Comparison of ENCODE assay signal across 1 cellular context in the genomic region with DNA sequence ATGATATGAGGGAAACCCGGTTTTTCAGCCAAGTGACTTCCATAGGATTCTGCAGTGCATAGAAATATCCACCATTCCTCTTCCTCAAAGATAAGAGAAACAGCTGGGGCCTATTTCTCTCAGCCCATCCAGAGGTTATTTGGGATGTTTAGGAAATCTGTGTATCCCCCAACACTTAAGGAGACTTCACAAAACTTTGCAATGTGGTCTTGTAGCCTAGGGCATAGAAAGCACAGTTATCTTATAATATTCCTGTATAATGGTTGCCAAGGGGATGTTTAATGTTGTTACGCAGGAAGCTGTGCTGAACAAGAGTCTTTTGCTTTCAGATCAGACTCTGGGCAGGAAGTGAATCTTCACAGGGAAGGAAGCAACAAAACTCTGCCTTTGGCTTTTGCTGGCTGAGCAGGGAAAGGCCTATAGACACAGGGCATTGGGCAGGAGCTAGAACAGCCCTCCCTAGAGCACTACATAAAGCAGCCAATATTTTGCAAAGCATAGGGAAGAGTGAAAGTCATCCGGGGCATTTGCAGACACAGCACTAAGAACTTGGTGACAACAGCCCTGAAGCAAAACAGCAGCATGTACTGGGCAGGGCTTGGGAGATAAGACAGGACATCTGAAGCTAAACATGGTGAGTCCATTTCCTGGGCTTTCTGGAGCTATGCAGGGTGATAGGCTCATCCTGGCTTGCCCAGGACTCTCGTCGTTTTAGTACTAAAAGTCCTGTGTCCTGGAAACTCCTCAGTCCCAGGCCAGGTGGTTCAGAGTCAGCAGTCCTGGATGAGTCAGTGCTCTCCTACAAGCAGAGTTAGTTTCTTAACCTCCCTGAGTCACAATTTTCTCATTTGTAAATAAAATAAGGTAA.
A peak's percentile ranks its signal among the peaks of the same experiment; 100 is the strongest.
TF ChIP-seq lines count a peak whose summit lies in the region.

No MANE protein-coding gene starts in this region.

TF ChIP-seq in HepG2, 621 proteins besides CTCF, POLR2A, EP300 and RAD21 (continued from another document and continues in another):
- TF ChIP-seq, protein P1, sequence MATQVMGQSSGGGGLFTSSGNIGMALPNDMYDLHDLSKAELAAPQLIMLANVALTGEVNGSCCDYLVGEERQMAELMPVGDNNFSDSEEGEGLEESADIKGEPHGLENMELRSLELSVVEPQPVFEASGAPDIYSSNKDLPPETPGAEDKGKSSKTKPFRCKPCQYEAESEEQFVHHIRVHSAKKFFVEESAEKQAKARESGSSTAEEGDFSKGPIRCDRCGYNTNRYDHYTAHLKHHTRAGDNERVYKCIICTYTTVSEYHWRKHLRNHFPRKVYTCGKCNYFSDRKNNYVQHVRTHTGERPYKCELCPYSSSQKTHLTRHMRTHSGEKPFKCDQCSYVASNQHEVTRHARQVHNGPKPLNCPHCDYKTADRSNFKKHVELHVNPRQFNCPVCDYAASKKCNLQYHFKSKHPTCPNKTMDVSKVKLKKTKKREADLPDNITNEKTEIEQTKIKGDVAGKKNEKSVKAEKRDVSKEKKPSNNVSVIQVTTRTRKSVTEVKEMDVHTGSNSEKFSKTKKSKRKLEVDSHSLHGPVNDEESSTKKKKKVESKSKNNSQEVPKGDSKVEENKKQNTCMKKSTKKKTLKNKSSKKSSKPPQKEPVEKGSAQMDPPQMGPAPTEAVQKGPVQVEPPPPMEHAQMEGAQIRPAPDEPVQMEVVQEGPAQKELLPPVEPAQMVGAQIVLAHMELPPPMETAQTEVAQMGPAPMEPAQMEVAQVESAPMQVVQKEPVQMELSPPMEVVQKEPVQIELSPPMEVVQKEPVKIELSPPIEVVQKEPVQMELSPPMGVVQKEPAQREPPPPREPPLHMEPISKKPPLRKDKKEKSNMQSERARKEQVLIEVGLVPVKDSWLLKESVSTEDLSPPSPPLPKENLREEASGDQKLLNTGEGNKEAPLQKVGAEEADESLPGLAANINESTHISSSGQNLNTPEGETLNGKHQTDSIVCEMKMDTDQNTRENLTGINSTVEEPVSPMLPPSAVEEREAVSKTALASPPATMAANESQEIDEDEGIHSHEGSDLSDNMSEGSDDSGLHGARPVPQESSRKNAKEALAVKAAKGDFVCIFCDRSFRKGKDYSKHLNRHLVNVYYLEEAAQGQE (IDR thresholded peaks at IDR 0.05; ENCODE audit: borderline replicate concordance in 1 of 2, low read depth in 1 of 2, low read length in 2 of 2) = no peak
- TF ChIP-seq RFX1 (IDR thresholded peaks at IDR 0.05) (peak; percentile 73), ZSCAN29 (CRISPR knock-in tag; conservative IDR thresholded peaks at IDR 0.05) (no peak), RCOR2 (CRISPR knock-in tag; IDR thresholded peaks at IDR 0.05) (peak; percentile 49; the same call in 1 of the 2 replicates), ZNF720 (CRISPR knock-in tag; IDR thresholded peaks at IDR 0.05) (no peak), ZNF263 (CRISPR knock-in tag; IDR thresholded peaks at IDR 0.05) (0 out of 2 replicates have a peak, but pooled peaks have one; percentile 3), ZNF879 (CRISPR knock-in tag; IDR thresholded peaks at IDR 0.05) (no peak), AGO2 (optimal IDR thresholded peaks at IDR 0.05; ENCODE audit: low read depth, low read length) (no peak), ZNF17 (CRISPR knock-in tag; IDR thresholded peaks at IDR 0.05) (no peak), ZNF614 (CRISPR knock-in tag; IDR thresholded peaks at IDR 0.05; ENCODE audit: borderline replicate concordance) (0 out of 2 replicates have a peak, but pooled peaks have one; percentile 23), AGO1 (IDR thresholded peaks at IDR 0.05; ENCODE audit: low read depth, low read length, poor library complexity, severe bottlenecking) (no peak), ZFX (CRISPR knock-in tag; IDR thresholded peaks at IDR 0.05; ENCODE audit: low read depth) (peak; percentile 87), HMG20A (CRISPR knock-in tag; IDR thresholded peaks at IDR 0.05; ENCODE audit: borderline replicate concordance) (peak; percentile 27; the same call in 1 of the 2 replicates), ELF1 (CRISPR knock-in tag; IDR thresholded peaks at IDR 0.05) (peak; percentile 68), ZNF234 (CRISPR knock-in tag; conservative IDR thresholded peaks at IDR 0.05) (no peak), SIN3A (IDR thresholded peaks at IDR 0.05; ENCODE audit: borderline replicate concordance, low read depth, low read length) (peak; percentile 57; the same call in 1 of the 2 replicates), MTA3 (CRISPR knock-in tag; IDR thresholded peaks at IDR 0.05) (no peak), SMAD3 (CRISPR knock-in tag; IDR thresholded peaks at IDR 0.05) (peak; percentile 78; the same call in 1 of the 2 replicates), AKAP8 (CRISPR knock-in tag; IDR thresholded peaks at IDR 0.05) (no peak), PHF20 (CRISPR knock-in tag; IDR thresholded peaks at IDR 0.05) (peak; percentile 63; the same call in 1 of the 2 replicates), ZSCAN12 (CRISPR knock-in tag; IDR thresholded peaks at IDR 0.05) (0 out of 2 replicates have a peak, but pooled peaks have one; percentile 58), ZNF484 (CRISPR knock-in tag; IDR thresholded peaks at IDR 0.05; ENCODE audit: borderline replicate concordance, low read depth) (no peak), PAWR (CRISPR knock-in tag; IDR thresholded peaks at IDR 0.05; ENCODE audit: borderline replicate concordance) (no peak), SOX5 (CRISPR knock-in tag; IDR thresholded peaks at IDR 0.05; ENCODE audit: borderline replicate concordance) (peak; percentile 71; the same call in 1 of the 2 replicates), ZNF101 (CRISPR knock-in tag; IDR thresholded peaks at IDR 0.05; ENCODE audit: borderline replicate concordance, low read depth) (no peak), ZNF207 (IDR thresholded peaks at IDR 0.05; ENCODE audit: borderline replicate concordance) (no peak), SPEN (CRISPR knock-in tag; IDR thresholded peaks at IDR 0.05; ENCODE audit: low read depth) (peak; percentile 42; the same call in 1 of the 2 replicates), NCOA2 (CRISPR knock-in tag; IDR thresholded peaks at IDR 0.05) (no peak), ZNF224 (CRISPR knock-in tag; IDR thresholded peaks at IDR 0.05) (no peak), KLF12 (CRISPR knock-in tag; IDR thresholded peaks at IDR 0.05; ENCODE audit: borderline replicate concordance) (0 out of 2 replicates have a peak, but pooled peaks have one; percentile 37), TP53 (CRISPR knock-in tag; conservative IDR thresholded peaks at IDR 0.05) (0 out of 2 replicates have a peak, but pooled peaks have one; percentile 41), NR2C2 (CRISPR knock-in tag; IDR thresholded peaks at IDR 0.05; ENCODE audit: borderline replicate concordance) (peak; percentile 41; the same call in 1 of the 2 replicates), FOXJ3 (CRISPR knock-in tag; IDR thresholded peaks at IDR 0.05; ENCODE audit: borderline replicate concordance) (peak; percentile 55; the same call in 1 of the 2 replicates), RNF2 (conservative IDR thresholded peaks at IDR 0.05; ENCODE audit: low read depth) (no peak), GABPB1 (CRISPR knock-in tag; IDR thresholded peaks at IDR 0.05) (peak; percentile 71; the same call in 1 of the 2 replicates), ZSCAN25 (CRISPR knock-in tag; IDR thresholded peaks at IDR 0.05) (no peak)
- TF ChIP-seq, protein P2, sequence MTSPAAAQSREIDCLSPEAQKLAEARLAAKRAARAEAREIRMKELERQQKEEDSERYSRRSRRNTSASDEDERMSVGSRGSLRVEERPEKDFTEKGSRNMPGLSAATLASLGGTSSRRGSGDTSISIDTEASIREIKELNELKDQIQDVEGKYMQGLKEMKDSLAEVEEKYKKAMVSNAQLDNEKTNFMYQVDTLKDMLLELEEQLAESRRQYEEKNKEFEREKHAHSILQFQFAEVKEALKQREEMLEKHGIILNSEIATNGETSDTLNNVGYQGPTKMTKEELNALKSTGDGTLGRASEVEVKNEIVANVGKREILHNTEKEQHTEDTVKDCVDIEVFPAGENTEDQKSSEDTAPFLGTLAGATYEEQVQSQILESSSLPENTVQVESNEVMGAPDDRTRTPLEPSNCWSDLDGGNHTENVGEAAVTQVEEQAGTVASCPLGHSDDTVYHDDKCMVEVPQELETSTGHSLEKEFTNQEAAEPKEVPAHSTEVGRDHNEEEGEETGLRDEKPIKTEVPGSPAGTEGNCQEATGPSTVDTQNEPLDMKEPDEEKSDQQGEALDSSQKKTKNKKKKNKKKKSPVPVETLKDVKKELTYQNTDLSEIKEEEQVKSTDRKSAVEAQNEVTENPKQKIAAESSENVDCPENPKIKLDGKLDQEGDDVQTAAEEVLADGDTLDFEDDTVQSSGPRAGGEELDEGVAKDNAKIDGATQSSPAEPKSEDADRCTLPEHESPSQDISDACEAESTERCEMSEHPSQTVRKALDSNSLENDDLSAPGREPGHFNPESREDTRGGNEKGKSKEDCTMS (CRISPR knock-in tag; conservative IDR thresholded peaks at IDR 0.05) = no peak
- TF ChIP-seq, protein P3, sequence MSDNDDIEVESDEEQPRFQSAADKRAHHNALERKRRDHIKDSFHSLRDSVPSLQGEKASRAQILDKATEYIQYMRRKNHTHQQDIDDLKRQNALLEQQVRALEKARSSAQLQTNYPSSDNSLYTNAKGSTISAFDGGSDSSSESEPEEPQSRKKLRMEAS (IDR thresholded peaks at IDR 0.05) = peak; percentile 60; the same call in 1 of the 2 replicates
- TF ChIP-seq, protein P4, sequence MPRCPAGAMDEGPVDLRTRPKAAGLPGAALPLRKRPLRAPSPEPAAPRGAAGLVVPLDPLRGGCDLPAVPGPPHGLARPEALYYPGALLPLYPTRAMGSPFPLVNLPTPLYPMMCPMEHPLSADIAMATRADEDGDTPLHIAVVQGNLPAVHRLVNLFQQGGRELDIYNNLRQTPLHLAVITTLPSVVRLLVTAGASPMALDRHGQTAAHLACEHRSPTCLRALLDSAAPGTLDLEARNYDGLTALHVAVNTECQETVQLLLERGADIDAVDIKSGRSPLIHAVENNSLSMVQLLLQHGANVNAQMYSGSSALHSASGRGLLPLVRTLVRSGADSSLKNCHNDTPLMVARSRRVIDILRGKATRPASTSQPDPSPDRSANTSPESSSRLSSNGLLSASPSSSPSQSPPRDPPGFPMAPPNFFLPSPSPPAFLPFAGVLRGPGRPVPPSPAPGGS (CRISPR knock-in tag; IDR thresholded peaks at IDR 0.05) = no peak
- TF ChIP-seq, protein P5, sequence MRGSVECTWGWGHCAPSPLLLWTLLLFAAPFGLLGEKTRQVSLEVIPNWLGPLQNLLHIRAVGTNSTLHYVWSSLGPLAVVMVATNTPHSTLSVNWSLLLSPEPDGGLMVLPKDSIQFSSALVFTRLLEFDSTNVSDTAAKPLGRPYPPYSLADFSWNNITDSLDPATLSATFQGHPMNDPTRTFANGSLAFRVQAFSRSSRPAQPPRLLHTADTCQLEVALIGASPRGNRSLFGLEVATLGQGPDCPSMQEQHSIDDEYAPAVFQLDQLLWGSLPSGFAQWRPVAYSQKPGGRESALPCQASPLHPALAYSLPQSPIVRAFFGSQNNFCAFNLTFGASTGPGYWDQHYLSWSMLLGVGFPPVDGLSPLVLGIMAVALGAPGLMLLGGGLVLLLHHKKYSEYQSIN (CRISPR knock-in tag; IDR thresholded peaks at IDR 0.05; ENCODE audit: borderline replicate concordance) = no peak
- TF ChIP-seq, protein P6, sequence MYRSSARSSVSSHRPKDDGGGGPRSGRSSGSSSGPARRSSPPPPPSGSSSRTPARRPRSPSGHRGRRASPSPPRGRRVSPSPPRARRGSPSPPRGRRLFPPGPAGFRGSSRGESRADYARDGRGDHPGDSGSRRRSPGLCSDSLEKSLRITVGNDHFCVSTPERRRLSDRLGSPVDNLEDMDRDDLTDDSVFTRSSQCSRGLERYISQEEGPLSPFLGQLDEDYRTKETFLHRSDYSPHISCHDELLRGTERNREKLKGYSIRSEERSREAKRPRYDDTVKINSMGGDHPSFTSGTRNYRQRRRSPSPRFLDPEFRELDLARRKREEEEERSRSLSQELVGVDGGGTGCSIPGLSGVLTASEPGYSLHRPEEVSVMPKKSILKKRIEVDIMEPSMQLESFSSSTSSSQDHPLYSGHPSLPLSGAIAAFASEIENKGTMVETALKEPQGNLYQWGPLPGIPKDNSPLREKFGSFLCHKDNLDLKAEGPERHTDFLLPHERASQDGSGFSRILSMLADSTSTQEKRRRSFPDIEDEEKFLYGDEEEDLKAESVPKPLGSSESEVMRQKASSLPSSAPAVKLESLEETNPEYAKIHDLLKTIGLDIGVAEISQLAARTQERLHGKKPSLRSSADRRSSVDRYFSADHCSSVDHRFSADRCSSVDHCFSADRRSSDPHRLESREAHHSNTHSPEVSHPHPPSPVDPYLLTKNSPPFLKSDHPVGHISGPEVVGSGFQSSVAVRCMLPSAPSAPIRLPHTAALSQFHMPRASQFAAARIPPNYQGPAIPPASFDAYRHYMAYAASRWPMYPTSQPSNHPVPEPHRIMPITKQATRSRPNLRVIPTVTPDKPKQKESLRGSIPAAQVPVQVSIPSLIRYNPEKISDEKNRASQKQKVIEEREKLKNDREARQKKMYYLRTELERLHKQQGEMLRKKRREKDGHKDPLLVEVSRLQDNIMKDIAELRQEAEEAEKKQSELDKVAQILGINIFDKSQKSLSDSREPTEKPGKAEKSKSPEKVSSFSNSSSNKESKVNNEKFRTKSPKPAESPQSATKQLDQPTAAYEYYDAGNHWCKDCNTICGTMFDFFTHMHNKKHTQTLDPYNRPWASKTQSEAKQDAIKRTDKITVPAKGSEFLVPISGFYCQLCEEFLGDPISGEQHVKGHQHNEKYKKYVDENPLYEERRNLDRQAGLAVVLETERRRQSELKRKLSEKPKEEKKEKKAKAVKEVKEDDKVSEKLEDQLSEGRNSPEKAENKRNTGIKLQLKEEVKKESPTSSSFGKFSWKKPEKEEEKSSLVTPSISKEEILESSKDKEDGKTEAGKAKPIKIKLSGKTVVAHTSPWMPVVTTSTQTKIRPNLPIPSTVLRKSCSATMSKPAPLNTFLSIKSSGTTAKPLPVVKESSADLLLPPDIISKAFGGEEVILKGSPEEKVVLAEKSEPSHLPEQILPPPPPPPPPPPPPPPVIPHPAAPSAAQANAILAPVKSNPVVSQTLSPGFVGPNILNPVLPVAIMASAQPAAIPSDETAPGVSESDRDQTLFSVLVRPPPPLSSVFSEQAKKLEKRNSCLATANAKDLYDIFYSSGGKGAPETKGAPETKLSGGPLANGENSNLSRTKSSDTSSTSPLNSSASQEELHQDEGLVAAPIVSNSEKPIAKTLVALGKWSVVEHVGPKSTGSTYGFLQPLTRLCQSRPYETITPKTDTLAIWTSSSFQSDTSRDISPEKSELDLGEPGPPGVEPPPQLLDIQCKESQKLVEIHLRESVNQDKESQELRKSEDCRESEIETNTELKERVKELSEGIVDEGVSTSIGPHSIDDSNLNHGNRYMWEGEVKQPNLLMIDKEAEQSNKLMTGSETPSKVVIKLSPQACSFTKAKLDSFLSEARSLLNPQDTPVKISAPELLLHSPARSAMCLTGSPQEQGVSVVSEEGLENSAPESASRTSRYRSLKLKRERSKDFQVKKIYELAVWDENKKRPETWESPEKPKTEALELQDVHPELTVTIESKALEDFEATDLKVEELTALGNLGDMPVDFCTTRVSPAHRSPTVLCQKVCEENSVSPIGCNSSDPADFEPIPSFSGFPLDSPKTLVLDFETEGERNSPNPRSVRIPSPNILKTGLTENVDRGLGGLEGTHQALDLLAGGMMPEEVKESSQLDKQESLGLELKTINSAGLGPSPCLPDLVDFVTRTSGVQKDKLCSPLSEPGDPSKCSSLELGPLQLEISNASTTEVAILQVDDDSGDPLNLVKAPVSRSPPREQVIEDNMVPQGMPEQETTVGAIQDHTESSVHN (CRISPR knock-in tag; IDR thresholded peaks at IDR 0.05) = 0 out of 2 replicates have a peak, but pooled peaks have one; percentile 57
- TF ChIP-seq, protein P7, sequence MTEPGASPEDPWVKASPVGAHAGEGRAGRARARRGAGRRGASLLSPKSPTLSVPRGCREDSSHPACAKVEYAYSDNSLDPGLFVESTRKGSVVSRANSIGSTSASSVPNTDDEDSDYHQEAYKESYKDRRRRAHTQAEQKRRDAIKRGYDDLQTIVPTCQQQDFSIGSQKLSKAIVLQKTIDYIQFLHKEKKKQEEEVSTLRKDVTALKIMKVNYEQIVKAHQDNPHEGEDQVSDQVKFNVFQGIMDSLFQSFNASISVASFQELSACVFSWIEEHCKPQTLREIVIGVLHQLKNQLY (CRISPR knock-in tag; IDR thresholded peaks at IDR 0.05) = 0 out of 2 replicates have a peak, but pooled peaks have one; percentile 30
